In the genomic region with DNA sequence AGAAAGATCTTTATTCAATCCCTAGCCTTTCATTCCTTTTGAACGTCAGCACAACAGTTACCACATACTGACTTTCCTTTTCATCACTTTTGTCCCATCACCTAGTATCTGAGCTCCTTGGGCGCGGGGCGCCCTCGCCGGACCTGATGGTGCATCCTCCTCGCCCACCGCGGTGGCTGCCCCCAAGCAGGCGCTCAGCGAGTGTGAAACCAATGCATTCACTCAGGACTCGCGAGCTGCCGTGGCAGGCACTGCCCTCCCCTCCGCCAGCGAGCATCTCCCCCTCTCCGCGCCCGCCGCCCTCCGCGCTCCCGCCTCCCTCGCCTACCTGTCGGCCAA, we compare ENCODE assay signal across 8 cellular contexts. TPM values are rescaled to one million over a fixed set of nuclear protein-coding genes. Genes with fewer than 3 reads are reported as not detected.
DNase-seq lines count a peak whose midpoint lies in the region; ATAC-seq and TF ChIP-seq lines count a peak whose summit lies in the region.

No MANE protein-coding gene starts in this region.

- no peak for DNase-seq in RWPE1 (ENCODE audit: low spot score)
- no peak for DNase-seq in left cardiac atrium
- DNase-seq in stomach, result no peak
- DNase-seq in retina, result no peak
- DNase-seq in pons (ENCODE audit: low spot score), result no peak
- no peak for DNase-seq in ureter (ENCODE audit: low spot score)

- peaks cover 1 to 32% (median 29%) of the 10 kb centered on the region in 4 donors for H3K36me3 ChIP-seq in stomach

- CTCF ChIA-PET in RWPE1 (lab: Yijun Ruan, JAX), result interaction anchor here (0.9 to 1.4 kb wide), 2 partner anchors 53 to 127 kb away, joined by 3 to 7 read pairs; no protein-coding TSS in a partner anchor

- TF ChIP-seq EP300 in stomach (IDR thresholded peaks at IDR 0.05), result no peak

- WGBS in stomach, 5 donors, result 0 to 1% (median 1%) methylated on average over 23 to 25 of the region's 25 CpGs

- peaks cover 17 to 56% (median 36%) of the 10 kb centered on the region in 4 donors for H3K4me1 ChIP-seq in stomach

- no peaks in the 10 kb centered on the region for H3K27me3 ChIP-seq in stomach

- H3K27ac ChIP-seq in 22Rv1 (peak overlapping the region; percentile 88), RWPE1 (peak overlapping the region; percentile 85), stomach (peak overlapping the region; percentile 90 to 94 (median 92))

- no peaks in the 10 kb centered on the region for H3K9me3 ChIP-seq in stomach

- peak; percentile 33 for ATAC-seq in GM21390 (IDR thresholded peaks at IDR 0.05; ENCODE audit: unreplicated experiment)
- ATAC-seq in left cardiac atrium, result peak; percentile 64 to 79

- TF ChIP-seq POLR2A in stomach (IDR thresholded peaks at IDR 0.05), result no peak

- POLR2A ChIA-PET in RWPE1 (lab: Yijun Ruan, JAX; ENCODE audit: low non-redundant PET), result interaction anchor here (1.0 kb wide), 1 partner anchor 66 kb away, joined by 3 read pairs; a partner anchor contains a TSS

- intact Hi-C loops in left cardiac atrium (cut with DNase I), result no loop called here
- intact Hi-C loops in stomach (cut with DNase I; ENCODE audit: low total_unique reads), result no loop called here

- TF ChIP-seq CTCF in 22Rv1 (IDR thresholded peaks at IDR 0.05) (no peak), RWPE1 (conservative IDR thresholded peaks at IDR 0.05; ENCODE audit: low read depth) (no peak), stomach (IDR thresholded peaks at IDR 0.05) (no peak)

- H3K4me3 ChIP-seq in stomach, result peak overlapping the region; percentile 77 to 96 (median 82)

RNA-seq across cellular contexts. Expression of a gene that starts 0.8 kb away (rescaled TPM):
- total RNA-seq in left cardiac atrium, result 1 to 10 TPM; 4.7 to 6.1 TPM
- total RNA-seq in stomach, result 10 to 100 TPM in 3 of 5 donors, 1 to 10 TPM in 2; 1.8 to 26.4 (median 11.2) TPM
- under 1 TPM; 0.43 to 0.87 (median 0.61) TPM for polyA plus RNA-seq in stomach
- 15.6 TPM for total RNA-seq in ureter

RNA-seq across cellular contexts. Expression of a gene that starts 26.8 kb away (rescaled TPM):
- total RNA-seq in left cardiac atrium, result under 1 TPM; 0.18 to 0.32 TPM
- 1 to 10 TPM in 1 of 5 donors, not detected in 4; 1.1 TPM for total RNA-seq in stomach
- polyA plus RNA-seq in stomach, result under 1 TPM in 1 of 3 donors, not detected in 2; 0.23 TPM
- total RNA-seq in ureter, result 0.44 TPM

RNA-seq across cellular contexts. Expression of a gene that starts 28.4 kb away (rescaled TPM):
- 10 to 100 TPM; 27.8 to 42.1 TPM for total RNA-seq in left cardiac atrium
- 10 to 100 TPM in 4 of 5 donors, 1 to 10 TPM in 1; 9.8 to 79.5 (median 31.4) TPM for total RNA-seq in stomach
- 10 to 100 TPM; 70.6 to 80.7 (median 77.0) TPM for polyA plus RNA-seq in stomach
- 36.3 TPM for total RNA-seq in ureter

RNA-seq across cellular contexts. Expression of a gene that starts 51.7 kb away (rescaled TPM):
- total RNA-seq in left cardiac atrium (10 to 100 TPM; 33.0 to 47.3 TPM), stomach (10 to 100 TPM in 3 of 5 donors, 1 to 10 TPM in 2; 4.6 to 45.3 (median 20.1) TPM), ureter (42.0 TPM)
- 10 to 100 TPM in 2 of 3 donors, 1 to 10 TPM in 1; 8.9 to 17.0 (median 12.8) TPM for polyA plus RNA-seq in stomach

RNA-seq across cellular contexts. Expression of a gene that starts 52.7 kb away (rescaled TPM):
- total RNA-seq in left cardiac atrium (10 to 100 TPM; 12.0 to 13.8 TPM), stomach (10 to 100 TPM in 3 of 5 donors, 1 to 10 TPM in 2; 4.0 to 64.6 (median 11.4) TPM), ureter (7.8 TPM)
- polyA plus RNA-seq in stomach, result 1 to 10 TPM; 4.7 to 7.3 (median 6.3) TPM
